1 cellular context compared by ENCODE assay signal in the genomic region with DNA sequence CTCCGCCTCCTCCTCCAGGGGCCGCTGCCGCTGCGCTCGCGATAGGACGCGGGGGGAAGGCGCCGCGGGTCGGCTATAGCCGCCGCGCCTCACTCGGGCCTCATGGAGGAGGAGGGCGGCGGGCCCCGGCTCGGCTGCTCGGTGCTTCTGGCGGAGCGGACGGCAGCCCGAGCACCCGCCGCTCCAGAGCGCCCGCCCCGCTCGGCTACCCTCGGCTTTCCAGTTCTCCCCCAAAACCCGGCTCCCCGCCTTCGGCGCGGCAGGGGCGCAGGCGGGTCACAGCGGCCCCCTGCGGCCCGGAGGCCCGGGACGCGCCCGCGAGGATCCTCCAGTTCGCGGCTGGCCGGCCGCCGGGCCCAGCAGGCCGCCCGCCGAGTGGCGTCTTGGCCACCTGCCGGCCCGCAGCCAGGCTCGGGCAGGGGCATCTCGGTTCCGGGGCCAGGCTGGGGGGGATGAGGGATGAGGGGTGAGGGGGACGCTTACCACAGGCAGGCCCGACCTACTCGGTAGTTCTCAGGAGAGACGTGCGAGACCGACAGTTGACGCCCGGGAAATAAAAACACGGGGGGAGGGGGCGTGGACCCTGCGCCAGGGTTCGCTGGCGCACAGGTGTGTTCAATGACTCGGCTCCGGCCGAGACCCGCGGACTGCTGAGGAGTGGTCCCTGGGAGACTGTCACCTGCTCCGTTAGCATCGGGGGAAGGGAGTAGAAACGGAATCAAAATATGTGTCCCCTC.
TF ChIP-seq lines count a peak whose summit lies in the region.

A gene with protein sequence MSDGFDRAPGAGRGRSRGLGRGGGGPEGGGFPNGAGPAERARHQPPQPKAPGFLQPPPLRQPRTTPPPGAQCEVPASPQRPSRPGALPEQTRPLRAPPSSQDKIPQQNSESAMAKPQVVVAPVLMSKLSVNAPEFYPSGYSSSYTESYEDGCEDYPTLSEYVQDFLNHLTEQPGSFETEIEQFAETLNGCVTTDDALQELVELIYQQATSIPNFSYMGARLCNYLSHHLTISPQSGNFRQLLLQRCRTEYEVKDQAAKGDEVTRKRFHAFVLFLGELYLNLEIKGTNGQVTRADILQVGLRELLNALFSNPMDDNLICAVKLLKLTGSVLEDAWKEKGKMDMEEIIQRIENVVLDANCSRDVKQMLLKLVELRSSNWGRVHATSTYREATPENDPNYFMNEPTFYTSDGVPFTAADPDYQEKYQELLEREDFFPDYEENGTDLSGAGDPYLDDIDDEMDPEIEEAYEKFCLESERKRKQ (minus strand): TSS at position 221 of the 737 bp plus-strand sequence. CDS start 231 bp downstream, outside the sequence.

TF ChIP-seq in K562, 482 proteins besides CTCF, POLR2A, EP300 and RAD21 (continued from another document and continues in another):
- TF ChIP-seq, protein P1, sequence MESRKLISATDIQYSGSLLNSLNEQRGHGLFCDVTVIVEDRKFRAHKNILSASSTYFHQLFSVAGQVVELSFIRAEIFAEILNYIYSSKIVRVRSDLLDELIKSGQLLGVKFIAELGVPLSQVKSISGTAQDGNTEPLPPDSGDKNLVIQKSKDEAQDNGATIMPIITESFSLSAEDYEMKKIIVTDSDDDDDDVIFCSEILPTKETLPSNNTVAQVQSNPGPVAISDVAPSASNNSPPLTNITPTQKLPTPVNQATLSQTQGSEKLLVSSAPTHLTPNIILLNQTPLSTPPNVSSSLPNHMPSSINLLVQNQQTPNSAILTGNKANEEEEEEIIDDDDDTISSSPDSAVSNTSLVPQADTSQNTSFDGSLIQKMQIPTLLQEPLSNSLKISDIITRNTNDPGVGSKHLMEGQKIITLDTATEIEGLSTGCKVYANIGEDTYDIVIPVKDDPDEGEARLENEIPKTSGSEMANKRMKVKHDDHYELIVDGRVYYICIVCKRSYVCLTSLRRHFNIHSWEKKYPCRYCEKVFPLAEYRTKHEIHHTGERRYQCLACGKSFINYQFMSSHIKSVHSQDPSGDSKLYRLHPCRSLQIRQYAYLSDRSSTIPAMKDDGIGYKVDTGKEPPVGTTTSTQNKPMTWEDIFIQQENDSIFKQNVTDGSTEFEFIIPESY (CRISPR knock-in tag; IDR thresholded peaks at IDR 0.05): peak; percentile 33; the same call in 1 of the 2 replicates
- peak; percentile 86 for TF ChIP-seq ZNF263 (CRISPR knock-in tag; IDR thresholded peaks at IDR 0.05; ENCODE audit: borderline replicate concordance)
- TF ChIP-seq, protein P2, sequence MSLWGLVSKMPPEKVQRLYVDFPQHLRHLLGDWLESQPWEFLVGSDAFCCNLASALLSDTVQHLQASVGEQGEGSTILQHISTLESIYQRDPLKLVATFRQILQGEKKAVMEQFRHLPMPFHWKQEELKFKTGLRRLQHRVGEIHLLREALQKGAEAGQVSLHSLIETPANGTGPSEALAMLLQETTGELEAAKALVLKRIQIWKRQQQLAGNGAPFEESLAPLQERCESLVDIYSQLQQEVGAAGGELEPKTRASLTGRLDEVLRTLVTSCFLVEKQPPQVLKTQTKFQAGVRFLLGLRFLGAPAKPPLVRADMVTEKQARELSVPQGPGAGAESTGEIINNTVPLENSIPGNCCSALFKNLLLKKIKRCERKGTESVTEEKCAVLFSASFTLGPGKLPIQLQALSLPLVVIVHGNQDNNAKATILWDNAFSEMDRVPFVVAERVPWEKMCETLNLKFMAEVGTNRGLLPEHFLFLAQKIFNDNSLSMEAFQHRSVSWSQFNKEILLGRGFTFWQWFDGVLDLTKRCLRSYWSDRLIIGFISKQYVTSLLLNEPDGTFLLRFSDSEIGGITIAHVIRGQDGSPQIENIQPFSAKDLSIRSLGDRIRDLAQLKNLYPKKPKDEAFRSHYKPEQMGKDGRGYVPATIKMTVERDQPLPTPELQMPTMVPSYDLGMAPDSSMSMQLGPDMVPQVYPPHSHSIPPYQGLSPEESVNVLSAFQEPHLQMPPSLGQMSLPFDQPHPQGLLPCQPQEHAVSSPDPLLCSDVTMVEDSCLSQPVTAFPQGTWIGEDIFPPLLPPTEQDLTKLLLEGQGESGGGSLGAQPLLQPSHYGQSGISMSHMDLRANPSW (CRISPR knock-in tag; IDR thresholded peaks at IDR 0.05): no peak
- TF ChIP-seq, protein P3, sequence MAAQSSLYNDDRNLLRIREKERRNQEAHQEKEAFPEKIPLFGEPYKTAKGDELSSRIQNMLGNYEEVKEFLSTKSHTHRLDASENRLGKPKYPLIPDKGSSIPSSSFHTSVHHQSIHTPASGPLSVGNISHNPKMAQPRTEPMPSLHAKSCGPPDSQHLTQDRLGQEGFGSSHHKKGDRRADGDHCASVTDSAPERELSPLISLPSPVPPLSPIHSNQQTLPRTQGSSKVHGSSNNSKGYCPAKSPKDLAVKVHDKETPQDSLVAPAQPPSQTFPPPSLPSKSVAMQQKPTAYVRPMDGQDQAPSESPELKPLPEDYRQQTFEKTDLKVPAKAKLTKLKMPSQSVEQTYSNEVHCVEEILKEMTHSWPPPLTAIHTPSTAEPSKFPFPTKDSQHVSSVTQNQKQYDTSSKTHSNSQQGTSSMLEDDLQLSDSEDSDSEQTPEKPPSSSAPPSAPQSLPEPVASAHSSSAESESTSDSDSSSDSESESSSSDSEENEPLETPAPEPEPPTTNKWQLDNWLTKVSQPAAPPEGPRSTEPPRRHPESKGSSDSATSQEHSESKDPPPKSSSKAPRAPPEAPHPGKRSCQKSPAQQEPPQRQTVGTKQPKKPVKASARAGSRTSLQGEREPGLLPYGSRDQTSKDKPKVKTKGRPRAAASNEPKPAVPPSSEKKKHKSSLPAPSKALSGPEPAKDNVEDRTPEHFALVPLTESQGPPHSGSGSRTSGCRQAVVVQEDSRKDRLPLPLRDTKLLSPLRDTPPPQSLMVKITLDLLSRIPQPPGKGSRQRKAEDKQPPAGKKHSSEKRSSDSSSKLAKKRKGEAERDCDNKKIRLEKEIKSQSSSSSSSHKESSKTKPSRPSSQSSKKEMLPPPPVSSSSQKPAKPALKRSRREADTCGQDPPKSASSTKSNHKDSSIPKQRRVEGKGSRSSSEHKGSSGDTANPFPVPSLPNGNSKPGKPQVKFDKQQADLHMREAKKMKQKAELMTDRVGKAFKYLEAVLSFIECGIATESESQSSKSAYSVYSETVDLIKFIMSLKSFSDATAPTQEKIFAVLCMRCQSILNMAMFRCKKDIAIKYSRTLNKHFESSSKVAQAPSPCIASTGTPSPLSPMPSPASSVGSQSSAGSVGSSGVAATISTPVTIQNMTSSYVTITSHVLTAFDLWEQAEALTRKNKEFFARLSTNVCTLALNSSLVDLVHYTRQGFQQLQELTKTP (IDR thresholded peaks at IDR 0.05; ENCODE audit: low read depth in 1 of 2, partially characterized antibody in 2 of 2): no peak
- TF ChIP-seq, protein P4, sequence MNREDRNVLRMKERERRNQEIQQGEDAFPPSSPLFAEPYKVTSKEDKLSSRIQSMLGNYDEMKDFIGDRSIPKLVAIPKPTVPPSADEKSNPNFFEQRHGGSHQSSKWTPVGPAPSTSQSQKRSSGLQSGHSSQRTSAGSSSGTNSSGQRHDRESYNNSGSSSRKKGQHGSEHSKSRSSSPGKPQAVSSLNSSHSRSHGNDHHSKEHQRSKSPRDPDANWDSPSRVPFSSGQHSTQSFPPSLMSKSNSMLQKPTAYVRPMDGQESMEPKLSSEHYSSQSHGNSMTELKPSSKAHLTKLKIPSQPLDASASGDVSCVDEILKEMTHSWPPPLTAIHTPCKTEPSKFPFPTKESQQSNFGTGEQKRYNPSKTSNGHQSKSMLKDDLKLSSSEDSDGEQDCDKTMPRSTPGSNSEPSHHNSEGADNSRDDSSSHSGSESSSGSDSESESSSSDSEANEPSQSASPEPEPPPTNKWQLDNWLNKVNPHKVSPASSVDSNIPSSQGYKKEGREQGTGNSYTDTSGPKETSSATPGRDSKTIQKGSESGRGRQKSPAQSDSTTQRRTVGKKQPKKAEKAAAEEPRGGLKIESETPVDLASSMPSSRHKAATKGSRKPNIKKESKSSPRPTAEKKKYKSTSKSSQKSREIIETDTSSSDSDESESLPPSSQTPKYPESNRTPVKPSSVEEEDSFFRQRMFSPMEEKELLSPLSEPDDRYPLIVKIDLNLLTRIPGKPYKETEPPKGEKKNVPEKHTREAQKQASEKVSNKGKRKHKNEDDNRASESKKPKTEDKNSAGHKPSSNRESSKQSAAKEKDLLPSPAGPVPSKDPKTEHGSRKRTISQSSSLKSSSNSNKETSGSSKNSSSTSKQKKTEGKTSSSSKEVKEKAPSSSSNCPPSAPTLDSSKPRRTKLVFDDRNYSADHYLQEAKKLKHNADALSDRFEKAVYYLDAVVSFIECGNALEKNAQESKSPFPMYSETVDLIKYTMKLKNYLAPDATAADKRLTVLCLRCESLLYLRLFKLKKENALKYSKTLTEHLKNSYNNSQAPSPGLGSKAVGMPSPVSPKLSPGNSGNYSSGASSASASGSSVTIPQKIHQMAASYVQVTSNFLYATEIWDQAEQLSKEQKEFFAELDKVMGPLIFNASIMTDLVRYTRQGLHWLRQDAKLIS (CRISPR knock-in tag; IDR thresholded peaks at IDR 0.05): peak; percentile 51; the same call in 1 of the 2 replicates
- TF ChIP-seq TBP (optimal IDR thresholded peaks at IDR 0.05; ENCODE audit: low read depth, low read length): peak; percentile 66
- TF ChIP-seq BRD4 (IDR thresholded peaks at IDR 0.05): peak; percentile 90; the same call in 1 of the 2 replicates
- TF ChIP-seq PHF8 (IDR thresholded peaks at IDR 0.05; ENCODE audit: borderline replicate concordance, low read length): peak; percentile 96
- no peak for TF ChIP-seq ETV6 (IDR thresholded peaks at IDR 0.05; ENCODE audit: borderline replicate concordance in 1 of 2, low read depth in 2 of 2, low read length in 1 of 2)
- TF ChIP-seq ETV6 (CRISPR knock-in tag; IDR thresholded peaks at IDR 0.05; ENCODE audit: borderline replicate concordance): no peak; the same call in 1 of the 2 replicates
- TF ChIP-seq RAD51 (IDR thresholded peaks at IDR 0.05; ENCODE audit: borderline replicate concordance, low read depth): no peak
- peak; percentile 57 for TF ChIP-seq PCBP2 (IDR thresholded peaks at IDR 0.05; ENCODE audit: low read depth, low read length, poor library complexity, severe bottlenecking)
- TF ChIP-seq CBX1 (IDR thresholded peaks at IDR 0.05; ENCODE audit: low read depth): peak; percentile 88; the same call in 1 of the 2 replicates
- no peak for TF ChIP-seq ZNF696 (CRISPR knock-in tag; conservative IDR thresholded peaks at IDR 0.05)
- no peak for TF ChIP-seq CC2D1A (IDR thresholded peaks at IDR 0.05)
- peak; percentile 85 for TF ChIP-seq RB1 (IDR thresholded peaks at IDR 0.05; ENCODE audit: low read depth)
- no peak for TF ChIP-seq ZNF830 (CRISPR knock-in tag; IDR thresholded peaks at IDR 0.05)
- peak; percentile 5; the same call in 1 of the 2 replicates for TF ChIP-seq ZNF76 (CRISPR knock-in tag; IDR thresholded peaks at IDR 0.05; ENCODE audit: borderline replicate concordance)
- no peak for TF ChIP-seq FOXK1 (CRISPR knock-in tag; IDR thresholded peaks at IDR 0.05; ENCODE audit: borderline replicate concordance)
- peak; percentile 48; the same call in 1 of the 2 replicates for TF ChIP-seq GABPA (tag; conservative IDR thresholded peaks at IDR 0.05; ENCODE audit: low read depth)
- TF ChIP-seq ZNF583 (CRISPR knock-in tag; IDR thresholded peaks at IDR 0.05): 0 out of 2 replicates have a peak, but pooled peaks have one; percentile 10
- TF ChIP-seq, protein P5, sequence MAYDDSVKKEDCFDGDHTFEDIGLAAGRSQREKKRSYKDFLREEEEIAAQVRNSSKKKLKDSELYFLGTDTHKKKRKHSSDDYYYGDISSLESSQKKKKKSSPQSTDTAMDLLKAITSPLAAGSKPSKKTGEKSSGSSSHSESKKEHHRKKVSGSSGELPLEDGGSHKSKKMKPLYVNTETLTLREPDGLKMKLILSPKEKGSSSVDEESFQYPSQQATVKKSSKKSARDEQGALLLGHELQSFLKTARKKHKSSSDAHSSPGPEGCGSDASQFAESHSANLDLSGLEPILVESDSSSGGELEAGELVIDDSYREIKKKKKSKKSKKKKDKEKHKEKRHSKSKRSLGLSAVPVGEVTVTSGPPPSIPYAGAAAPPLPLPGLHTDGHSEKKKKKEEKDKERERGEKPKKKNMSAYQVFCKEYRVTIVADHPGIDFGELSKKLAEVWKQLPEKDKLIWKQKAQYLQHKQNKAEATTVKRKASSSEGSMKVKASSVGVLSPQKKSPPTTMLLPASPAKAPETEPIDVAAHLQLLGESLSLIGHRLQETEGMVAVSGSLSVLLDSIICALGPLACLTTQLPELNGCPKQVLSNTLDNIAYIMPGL (CRISPR knock-in tag; IDR thresholded peaks at IDR 0.05): peak; percentile 96
- TF ChIP-seq, protein P6, sequence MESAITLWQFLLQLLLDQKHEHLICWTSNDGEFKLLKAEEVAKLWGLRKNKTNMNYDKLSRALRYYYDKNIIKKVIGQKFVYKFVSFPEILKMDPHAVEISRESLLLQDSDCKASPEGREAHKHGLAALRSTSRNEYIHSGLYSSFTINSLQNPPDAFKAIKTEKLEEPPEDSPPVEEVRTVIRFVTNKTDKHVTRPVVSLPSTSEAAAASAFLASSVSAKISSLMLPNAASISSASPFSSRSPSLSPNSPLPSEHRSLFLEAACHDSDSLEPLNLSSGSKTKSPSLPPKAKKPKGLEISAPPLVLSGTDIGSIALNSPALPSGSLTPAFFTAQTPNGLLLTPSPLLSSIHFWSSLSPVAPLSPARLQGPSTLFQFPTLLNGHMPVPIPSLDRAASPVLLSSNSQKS (CRISPR knock-in tag; IDR thresholded peaks at IDR 0.05): no peak
- TF ChIP-seq ZNF24 (IDR thresholded peaks at IDR 0.05): peak; percentile 55; the same call in 1 of the 2 replicates
- TF ChIP-seq, protein P7, sequence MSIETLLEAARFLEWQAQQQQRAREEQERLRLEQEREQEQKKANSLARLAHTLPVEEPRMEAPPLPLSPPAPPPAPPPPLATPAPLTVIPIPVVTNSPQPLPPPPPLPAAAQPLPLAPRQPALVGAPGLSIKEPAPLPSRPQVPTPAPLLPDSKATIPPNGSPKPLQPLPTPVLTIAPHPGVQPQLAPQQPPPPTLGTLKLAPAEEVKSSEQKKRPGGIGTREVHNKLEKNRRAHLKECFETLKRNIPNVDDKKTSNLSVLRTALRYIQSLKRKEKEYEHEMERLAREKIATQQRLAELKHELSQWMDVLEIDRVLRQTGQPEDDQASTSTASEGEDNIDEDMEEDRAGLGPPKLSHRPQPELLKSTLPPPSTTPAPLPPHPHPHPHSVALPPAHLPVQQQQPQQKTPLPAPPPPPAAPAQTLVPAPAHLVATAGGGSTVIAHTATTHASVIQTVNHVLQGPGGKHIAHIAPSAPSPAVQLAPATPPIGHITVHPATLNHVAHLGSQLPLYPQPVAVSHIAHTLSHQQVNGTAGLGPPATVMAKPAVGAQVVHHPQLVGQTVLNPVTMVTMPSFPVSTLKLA (conservative IDR thresholded peaks at IDR 0.05): peak in 1 of 2 experiments; percentile 79; a peak in 3 of 4 replicates
- no peak for TF ChIP-seq ZNF77 (CRISPR knock-in tag; IDR thresholded peaks at IDR 0.05)
- TF ChIP-seq, protein P8, sequence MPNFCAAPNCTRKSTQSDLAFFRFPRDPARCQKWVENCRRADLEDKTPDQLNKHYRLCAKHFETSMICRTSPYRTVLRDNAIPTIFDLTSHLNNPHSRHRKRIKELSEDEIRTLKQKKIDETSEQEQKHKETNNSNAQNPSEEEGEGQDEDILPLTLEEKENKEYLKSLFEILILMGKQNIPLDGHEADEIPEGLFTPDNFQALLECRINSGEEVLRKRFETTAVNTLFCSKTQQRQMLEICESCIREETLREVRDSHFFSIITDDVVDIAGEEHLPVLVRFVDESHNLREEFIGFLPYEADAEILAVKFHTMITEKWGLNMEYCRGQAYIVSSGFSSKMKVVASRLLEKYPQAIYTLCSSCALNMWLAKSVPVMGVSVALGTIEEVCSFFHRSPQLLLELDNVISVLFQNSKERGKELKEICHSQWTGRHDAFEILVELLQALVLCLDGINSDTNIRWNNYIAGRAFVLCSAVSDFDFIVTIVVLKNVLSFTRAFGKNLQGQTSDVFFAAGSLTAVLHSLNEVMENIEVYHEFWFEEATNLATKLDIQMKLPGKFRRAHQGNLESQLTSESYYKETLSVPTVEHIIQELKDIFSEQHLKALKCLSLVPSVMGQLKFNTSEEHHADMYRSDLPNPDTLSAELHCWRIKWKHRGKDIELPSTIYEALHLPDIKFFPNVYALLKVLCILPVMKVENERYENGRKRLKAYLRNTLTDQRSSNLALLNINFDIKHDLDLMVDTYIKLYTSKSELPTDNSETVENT (CRISPR knock-in tag; IDR thresholded peaks at IDR 0.05): peak; percentile 99
- TF ChIP-seq ZNF778 (CRISPR knock-in tag; IDR thresholded peaks at IDR 0.05): no peak
- peak; percentile 92 for TF ChIP-seq TAF1 (IDR thresholded peaks at IDR 0.05; ENCODE audit: control insufficient read depth, extremely low read depth, insufficient read depth, low read length, severe bottlenecking)
